ENCODE assay signal across 15 cellular contexts in the genomic region with DNA sequence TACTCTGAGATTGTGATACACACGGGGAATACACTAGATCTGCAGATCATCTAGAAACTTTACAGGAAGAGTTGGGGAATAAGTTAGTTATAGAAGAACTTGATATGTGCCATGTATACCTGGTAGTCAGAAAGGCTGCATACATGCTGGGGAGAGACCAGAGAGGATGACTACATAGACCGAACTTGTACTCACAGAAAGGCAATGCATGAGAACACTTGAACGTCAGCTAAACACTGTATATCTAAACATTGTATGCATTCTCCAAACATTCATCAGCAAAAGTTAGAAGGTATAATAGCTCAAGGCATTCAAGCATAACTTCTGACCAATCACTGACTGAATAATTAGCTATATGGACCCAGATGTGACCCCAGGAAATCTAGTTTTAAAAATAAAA.
A peak's percentile ranks its signal among the peaks of the same experiment; 100 is the strongest.
DNase-seq lines count a peak whose midpoint lies in the region; ATAC-seq and TF ChIP-seq lines count a peak whose summit lies in the region.
"Had no signal": no experiment of that assay in that cellular context is flagged by ENCODE, and none has a peak within 500 bp of the region (broad histone marks: within the 10 kb centered on the region; RNA-seq: fewer than 3 reads in every experiment).

No MANE protein-coding gene starts in this region.

- H3K9me2 ChIP-seq in PC-3 (replicated peaks; ENCODE audit: low read length) = no peaks in the 10 kb centered on the region

- H4K20me1 ChIP-seq in PC-3 (ENCODE audit: low read length) (no peaks in the 10 kb centered on the region), smooth muscle cell (ENCODE audit: low read depth) (no peaks in the 10 kb centered on the region)

- H3K79me2 ChIP-seq in PC-3 (ENCODE audit: low read length) (no peaks in the 10 kb centered on the region), smooth muscle cell (ENCODE audit: low read depth) (no peaks in the 10 kb centered on the region)

- 79% methylated on average over 3 of the region's 3 CpGs for WGBS in smooth muscle cell (ENCODE audit: low lambda C conversion rate)

- H3F3A ChIP-seq in PC-3 (ENCODE audit: low read length, unreplicated experiment) (peaks cover 5% of the 10 kb centered on the region), smooth muscle cell (ENCODE audit: low read depth) (no peaks in the 10 kb centered on the region)

- CTCF ChIA-PET in PC-3 (lab: Charles Lee) = no interaction called here

- POLR2A ChIA-PET in PC-3 (lab: Charles Lee; ENCODE audit: unreplicated experiment) = no interaction called here

- H3K4me1 ChIP-seq in PC-3 (ENCODE audit: insufficient read depth, low read length) (peaks cover 33% of the 10 kb centered on the region), foreskin keratinocyte (peaks cover 18% of the 10 kb centered on the region), smooth muscle cell (ENCODE audit: low read depth) (peaks cover 12% of the 10 kb centered on the region)
- H3K4me1 ChIP-seq: Caco-2 had no signal

- H3K36me3 ChIP-seq in PC-3 (ENCODE audit: low read depth, low read length) (no peaks in the 10 kb centered on the region), smooth muscle cell (ENCODE audit: low read depth) (no peaks in the 10 kb centered on the region)

- ATAC-seq in PC-3 (peak; percentile 30), foreskin keratinocyte (peak; percentile 48), GM18520 (IDR thresholded peaks at IDR 0.05; ENCODE audit: unreplicated experiment) (no peak), HG03457 (IDR thresholded peaks at IDR 0.05; ENCODE audit: unreplicated experiment) (no peak)
- ATAC-seq: K562, Panc1 had no signal

- TF ChIP-seq CTCF in PC-3 (conservative IDR thresholded peaks at IDR 0.05; ENCODE audit: low read depth, low read length) = no peak
- TF ChIP-seq CTCF in foreskin keratinocyte (conservative IDR thresholded peaks at IDR 0.05) = no peak
- TF ChIP-seq CTCF in smooth muscle cell (IDR thresholded peaks at IDR 0.05; ENCODE audit: borderline replicate concordance, insufficient read depth, poor library complexity, severe bottlenecking) = no peak

- intact Hi-C loops in PC-3 (cut with micrococcal nuclease) = loop anchor here (1.0 kb wide), 1 partner anchor 17 kb away; no protein-coding TSS in a partner anchor

- H3K27me3 ChIP-seq in PC-3 (ENCODE audit: low read length) (no peaks in the 10 kb centered on the region), foreskin keratinocyte (no peaks in the 10 kb centered on the region), smooth muscle cell (ENCODE audit: low read depth) (no peaks in the 10 kb centered on the region)

- H3K9ac ChIP-seq in PC-3 (ENCODE audit: low read length) = no peak overlapping the region
- H3K9ac ChIP-seq in smooth muscle cell (ENCODE audit: low read depth) = no peak overlapping the region

- H3K4me2 ChIP-seq in PC-3 (ENCODE audit: low read length) = peak overlapping the region; percentile 44
- peak overlapping the region; percentile 13 for H3K4me2 ChIP-seq in smooth muscle cell

- H3K9me3 ChIP-seq in PC-3 (ENCODE audit: low read length) (no peaks in the 10 kb centered on the region), smooth muscle cell (replicated peaks; ENCODE audit: low read depth) (no peaks in the 10 kb centered on the region)
- H3K9me3 ChIP-seq: Caco-2 had no signal

- H2AFZ ChIP-seq in PC-3 (ENCODE audit: low read length) (no peak overlapping the region), smooth muscle cell (ENCODE audit: low read depth) (no peak overlapping the region)

- H3K27ac ChIP-seq in PC-3 (ENCODE audit: low read length) (peak overlapping the region; percentile 48), foreskin keratinocyte (no peak overlapping the region), smooth muscle cell (ENCODE audit: low read depth) (peak overlapping the region; percentile 36)

- H3K4me3 ChIP-seq in PC-3 (ENCODE audit: low read length) (no peak overlapping the region), smooth muscle cell (no peak overlapping the region)
- H3K4me3 ChIP-seq: K562 had no signal

- BruUV-seq in PC-3 (replicated peaks; lab: Mats Ljungman, UMichigan) = no TSS peak

- DNase-seq in PC-3 (peak; percentile 18), brain pericyte (ENCODE audit: low read depth, low spot score) (peak; percentile 8), foreskin keratinocyte (peak; percentile 57 to 69), smooth muscle cell (lab: John Stamatoyannopoulos, UW; ENCODE audit: unreplicated experiment) (no peak), DMS79 (lab: John Stamatoyannopoulos, UW) (no peak)
- DNase-seq: ACHN, Caco-2, NCI-H1436, NCI-H2029 treated with DMSO at 0.1 percent for 48 hours, NCI-H524, SHP77 had no signal

Comparison
In these comparisons a context has a peak if more than half of its experiments do, and no peak if none do; other contexts are left out.
1. ATAC-seq: peak in PC-3 (single experiment) and foreskin keratinocyte (single experiment); none in GM18520 (single experiment) and HG03457 (single experiment).
2. DNase-seq: peak in PC-3 (single experiment), brain pericyte (single experiment) and foreskin keratinocyte (2 of 2); none in smooth muscle cell (single experiment) and DMS79 (single experiment).